In genomic region chr16:56384074-56384721, GRCh38 we compare ENCODE assay signal across 15 cellular contexts. TPM values are rescaled to one million over a fixed set of nuclear protein-coding genes. Genes with fewer than 3 reads are reported as not detected.
A peak's percentile ranks its signal among the peaks of the same experiment; 100 is the strongest.
DNase-seq lines count a peak whose midpoint lies in the region; ATAC-seq and TF ChIP-seq lines count a peak whose summit lies in the region.
"Had no signal": no experiment of that assay in that cellular context is flagged by ENCODE, and none has a peak within 500 bp of the region (broad histone marks: within the 10 kb centered on the region; RNA-seq: fewer than 3 reads in every experiment).

No MANE protein-coding gene starts in this region.

- H3K4me1 ChIP-seq in right lobe of liver = peaks cover 0 to 34% (median 13%) of the 10 kb centered on the region in 4 donors

- H3K4me3 ChIP-seq in WERI-Rb-1 (ENCODE audit: low read depth, low read length) (no peak overlapping the region), right lobe of liver (peak overlapping the region in 1 of 3 donors; percentile 6)
- H3K4me3 ChIP-seq: GM12878 had no signal

- TF ChIP-seq POLR2A in right lobe of liver (IDR thresholded peaks at IDR 0.05) = no peak

- H3K27ac ChIP-seq in WERI-Rb-1 (peak overlapping the region; percentile 26), right lobe of liver (peak overlapping the region; percentile 13 to 85 (median 68))

- peaks cover 9% of the 10 kb centered on the region for H3K4me1 Mint-ChIP-seq in chondrocyte (ENCODE audit: low read depth)
- H3K4me1 Mint-ChIP-seq in stimulated activated naive B cell treated with anti-CD40 and anti-IgM and Interleukin-4, amounts not matched to agents 10 μg/mL and 1 μg/mL and 100 μg/mL, for 72 hours = peaks cover 0 to 9% of the 10 kb centered on the region in 2 donors
- H3K4me1 Mint-ChIP-seq: B cell, H9 had no signal

- no peaks in the 10 kb centered on the region for H3K27me3 Mint-ChIP-seq in chondrocyte (ENCODE audit: low read depth)
- no peaks in the 10 kb centered on the region for H3K27me3 Mint-ChIP-seq in stimulated activated naive B cell treated with anti-CD40 and anti-IgM and Interleukin-4, amounts not matched to agents 10 μg/mL and 1 μg/mL and 100 μg/mL, for 72 hours
- H3K27me3 Mint-ChIP-seq: B cell; CD4-positive, alpha-beta T cell had no signal

- ATAC-seq in Right ventricle myocardium superior (ENCODE audit: poor library complexity) (peak; percentile 58), right lobe of liver (peak; percentile 54 to 72 (median 62))
- ATAC-seq in stimulated activated naive B cell treated with anti-CD40 and anti-IgM and Interleukin-4, amounts not matched to agents 10 μg/mL and 1 μg/mL and 100 μg/mL, for 72 hours (replicated peaks) = no peak
- ATAC-seq: GM12878 had no signal

- no peak overlapping the region for H3K4me3 Mint-ChIP-seq in chondrocyte (ENCODE audit: unreplicated experiment)
- no peak overlapping the region for H3K4me3 Mint-ChIP-seq in stimulated activated naive B cell treated with anti-CD40 and anti-IgM and Interleukin-4, amounts not matched to agents 10 μg/mL and 1 μg/mL and 100 μg/mL, for 72 hours
- H3K4me3 Mint-ChIP-seq: B cell; CD4-positive, alpha-beta T cell; H9 had no signal

- H3K9me3 ChIP-seq in WERI-Rb-1 (ENCODE audit: severe bottlenecking) = peaks cover 5% of the 10 kb centered on the region
- H3K9me3 ChIP-seq in right lobe of liver = no peaks in the 10 kb centered on the region

- H3K9me3 Mint-ChIP-seq in chondrocyte (ENCODE audit: low read depth) = peaks cover 14% of the 10 kb centered on the region
- peaks cover 18% of the 10 kb centered on the region in 2 donors for H3K9me3 Mint-ChIP-seq in stimulated activated naive B cell treated with anti-CD40 and anti-IgM and Interleukin-4, amounts not matched to agents 10 μg/mL and 1 μg/mL and 100 μg/mL, for 72 hours

- H3K36me3 ChIP-seq in WERI-Rb-1 (peaks cover 73% of the 10 kb centered on the region), right lobe of liver (peaks cover 0 to 24% (median 7%) of the 10 kb centered on the region in 4 donors)

- H3K27me3 ChIP-seq in WERI-Rb-1 (ENCODE audit: insufficient read depth, low read depth, severe bottlenecking) (no peaks in the 10 kb centered on the region), right lobe of liver (no peaks in the 10 kb centered on the region)

- H3K27ac Mint-ChIP-seq in chondrocyte (ENCODE audit: unreplicated experiment) = peak overlapping the region; percentile 3
- H3K27ac Mint-ChIP-seq in stimulated activated naive B cell treated with anti-CD40 and anti-IgM and Interleukin-4, amounts not matched to agents 10 μg/mL and 1 μg/mL and 100 μg/mL, for 72 hours = no peak overlapping the region
- H3K27ac Mint-ChIP-seq: B cell; CD4-positive, alpha-beta T cell; H9 had no signal

- H3K36me3 Mint-ChIP-seq in chondrocyte (ENCODE audit: low read depth) = peaks cover 56% of the 10 kb centered on the region
- peaks cover 68 to 72% of the 10 kb centered on the region in 2 donors for H3K36me3 Mint-ChIP-seq in stimulated activated naive B cell treated with anti-CD40 and anti-IgM and Interleukin-4, amounts not matched to agents 10 μg/mL and 1 μg/mL and 100 μg/mL, for 72 hours

- intact Hi-C loops in Right ventricle myocardium superior (cut with DNase I) (no loop called here), cardiac septum (cut with DNase I) (no loop called here), right lobe of liver (cut with DNase I) (no loop called here)

- TF ChIP-seq CTCF in WERI-Rb-1 (IDR thresholded peaks at IDR 0.05; ENCODE audit: low read depth, low read length) = no peak
- no peak for TF ChIP-seq CTCF in chondrocyte (IDR thresholded peaks at IDR 0.05)
- TF ChIP-seq CTCF in right lobe of liver (IDR thresholded peaks at IDR 0.05) = no peak

- WGBS in right lobe of liver (ENCODE audit: insufficient coverage, low coverage, low lambda C conversion rate, missing lambda C conversion rate) = 36% methylated on average over 4 of the region's 4 CpGs

- no peak for DNase-seq in Right ventricle myocardium superior
- no peak for DNase-seq in cardiac septum (ENCODE audit: low spot score)
- DNase-seq in WERI-Rb-1 = no peak
- no peak for DNase-seq in chondrocyte (ENCODE audit: low spot score)
- no peak for DNase-seq in right lobe of liver
- DNase-seq in UCSD-AML1 (lab: John Stamatoyannopoulos, UW; ENCODE audit: unreplicated experiment) = no peak
- no peak for DNase-seq in stimulated activated naive B cell treated with anti-CD40 and anti-IgM and Interleukin-4, amounts not matched to agents 10 μg/mL and 1 μg/mL and 100 μg/mL, for 72 hours
- no peak for DNase-seq in epidermal melanocyte (ENCODE audit: insufficient read length, low spot score)
- DNase-seq: C1 segment of cervical spinal cord; CD4-positive, alpha-beta T cell; DMS79; GOT3; H9 had no signal

RNA-seq across cellular contexts. Expression of gene AMFR, which starts 41.1 kb away (rescaled TPM):
- total RNA-seq in Right ventricle myocardium superior (63.0 TPM), cardiac septum (79.4 TPM), chondrocyte (95.4 to 104 TPM (median 99.0 TPM) in 3 replicates), right lobe of liver (100 to 1,000 TPM in 4 of 6 experiments, 10 to 100 TPM in 2; 92.2 to 189 (median 137) TPM)

Comparison
In these comparisons a context has a peak if more than half of its experiments do, and no peak if none do; other contexts are left out.
1. ATAC-seq: peak in Right ventricle myocardium superior (single experiment) and right lobe of liver (4 of 4); none in stimulated activated naive B cell treated with anti-CD40 and anti-IgM and Interleukin-4, amounts not matched to agents 10 μg/mL and 1 μg/mL and 100 μg/mL, for 72 hours (0 of 2).